8 cellular contexts compared by ENCODE assay signal in genomic region chr9:83596899-83597504, GRCh38. TPM values are rescaled to one million over a fixed set of nuclear protein-coding genes. Genes with fewer than 3 reads are reported as not detected.
DNase-seq lines count a peak whose midpoint lies in the region; ATAC-seq, FAIRE-seq and TF ChIP-seq lines count a peak whose summit lies in the region.

No MANE protein-coding gene starts in this region.

- H3K79me2 ChIP-seq in K562 (ENCODE audit: control insufficient read depth, insufficient read depth, low read length) (no peaks in the 10 kb centered on the region), HepG2 (ENCODE audit: insufficient read depth, low read length) (no peaks in the 10 kb centered on the region)

- H3K9me1 ChIP-seq in K562 (ENCODE audit: control insufficient read depth, insufficient read depth, low read length): no peaks in the 10 kb centered on the region

- peak; percentile 25 for DNase-seq in NCI-H146 (lab: John Stamatoyannopoulos, UW)
- DNase-seq in NCI-H146 treated with DMSO at 0.1 percent for 48 hours (lab: John Stamatoyannopoulos, UW; ENCODE audit: unreplicated experiment): no peak
- DNase-seq in RPMI8226: peak; percentile 48
- DNase-seq in K562 (ENCODE audit: extremely low read depth in 1 of 4, low spot score in 3 of 4): peak; percentile 47 to 60 (median 50)
- DNase-seq in HepG2 (ENCODE audit: low spot score): no peak
- DNase-seq in stromal cell of bone marrow (ENCODE audit: low read depth): peak; percentile 7
- DNase-seq in posterior vena cava (ENCODE audit: low spot score): no peak

- TF ChIP-seq POLR2A in K562 (conservative IDR thresholded peaks at IDR 0.05) (no peak), HepG2 (IDR thresholded peaks at IDR 0.05; ENCODE audit: insufficient read depth in 1 of 2, low read depth in 2 of 2, low read length in 2 of 2) (no peak)

- H3K27me3 ChIP-seq in K562 (ENCODE audit: control insufficient read depth in 2 of 2, insufficient read depth in 2 of 2, low read length in 2 of 2) (no peaks in the 10 kb centered on the region), HepG2 (ENCODE audit: control insufficient read depth in 1 of 2, insufficient read depth in 2 of 2, low read length in 2 of 2) (no peaks in the 10 kb centered on the region)

- POLR2A ChIA-PET in K562 (lab: Yijun Ruan, JAX) (no interaction called here), HepG2 (lab: Yijun Ruan, JAX) (no interaction called here)

- H4K20me1 ChIP-seq in K562 (replicated peaks; ENCODE audit: control insufficient read depth, insufficient read depth, low read length) (no peaks in the 10 kb centered on the region; the same call in 1 of the 2 replicates), HepG2 (ENCODE audit: insufficient read depth, low read length) (no peaks in the 10 kb centered on the region)

- WGBS in K562 (ENCODE audit: insufficient coverage, low coverage, missing lambda C conversion rate): 17% methylated on average over 3 of the region's 5 CpGs
- 84% methylated on average over 3 of the region's 5 CpGs for WGBS in HepG2 (ENCODE audit: low lambda C conversion rate)

- CTCF ChIA-PET in K562 (lab: Yijun Ruan, JAX; ENCODE audit: low intra/inter-chr PET ratio): interaction anchor here (0.7 to 1.1 kb wide), 2 partner anchors 263 to 399 kb away, joined by 3 read pairs; no protein-coding TSS in a partner anchor
- CTCF ChIA-PET in HepG2 (lab: Yijun Ruan, JAX; ENCODE audit: low intra/inter-chr PET ratio, low total read pairs): interaction anchor here (0.6 kb wide), 1 partner anchor 14 kb away, joined by 3 read pairs; no protein-coding TSS in a partner anchor

- H3K27ac ChIP-seq in K562 (ENCODE audit: extremely low read depth, low read depth, low read length) (no peak overlapping the region), HepG2 (ENCODE audit: extremely low read length, insufficient read depth, low read length) (no peak overlapping the region)

- H3K4me2 ChIP-seq in K562 (ENCODE audit: insufficient read depth, low read length) (no peak overlapping the region), HepG2 (ENCODE audit: low read depth, low read length) (no peak overlapping the region)

- no peaks in the 10 kb centered on the region for H3K9me3 ChIP-seq in K562 (replicated peaks; ENCODE audit: control insufficient read depth, insufficient read depth, low read depth, low read length)
- H3K9me3 ChIP-seq in HepG2 (ENCODE audit: low read length): no peaks in the 10 kb centered on the region

- TF ChIP-seq RAD21 in K562 (CRISPR knock-in tag; conservative IDR thresholded peaks at IDR 0.05 in 1 of 2, IDR thresholded peaks at IDR 0.05 in 1 of 2): peak; percentile 41 to 56; a peak in 3 of 4 replicates
- TF ChIP-seq RAD21 in HepG2 (CRISPR knock-in tag; IDR thresholded peaks at IDR 0.05): 0 out of 2 replicates have a peak, but pooled peaks have one; percentile 23

- no peak overlapping the region for H3K9ac ChIP-seq in K562 (ENCODE audit: insufficient read depth in 1 of 2, low read depth in 2 of 2, low read length in 2 of 2)
- H3K9ac ChIP-seq in HepG2 (ENCODE audit: insufficient read depth, low read depth, low read length): no peak overlapping the region

- BruUV-seq in K562 (replicated peaks; lab: Mats Ljungman, UMichigan): no TSS peak
- no TSS peak for BruUV-seq in HepG2 (replicated peaks; lab: Mats Ljungman, UMichigan)

- H3K4me1 ChIP-seq in K562 (replicated peaks in 1 of 2; ENCODE audit: control insufficient read depth in 2 of 2, insufficient read depth in 2 of 2, low read length in 2 of 2) (no peaks in the 10 kb centered on the region), HepG2 (ENCODE audit: insufficient read depth, low read length) (peaks cover 22% of the 10 kb centered on the region)

- peak; percentile 75 for ATAC-seq in HG02885 (IDR thresholded peaks at IDR 0.05; ENCODE audit: poor library complexity, unreplicated experiment)
- peak; percentile 90 for ATAC-seq in K562
- peak; percentile 61 for ATAC-seq in HepG2

- intact Hi-C loops in K562 (cut with micrococcal nuclease) (loop anchor here (1.0 to 10.0 kb wide), 2 partner anchors 263 to 402 kb away; no protein-coding TSS in a partner anchor), HepG2 (cut with micrococcal nuclease; ENCODE audit: unreplicated experiment) (no loop called here), posterior vena cava (cut with DNase I) (no loop called here)

- in situ Hi-C loops in K562 (cut with MboI): no loop called here
- in situ Hi-C loops in HepG2 (cut with HindIII; ENCODE audit: extremely low pct_ligation_motif_present, low pct_unique_long_range_greater_than_20kb): no loop called here

- TF ChIP-seq EP300 in K562 (IDR thresholded peaks at IDR 0.05; ENCODE audit: low read length) (no peak), HepG2 (IDR thresholded peaks at IDR 0.05; ENCODE audit: low read depth in 2 of 2, low read length in 2 of 2) (no peak), HepG2 (CRISPR knock-in tag; IDR thresholded peaks at IDR 0.05; ENCODE audit: borderline replicate concordance) (no peak)

- FAIRE-seq in K562 (lab: Jason Lieb, UNC) (no peak), HepG2 (lab: Jason Lieb, UNC) (no peak)

- H3K4me3 ChIP-seq in K562: no peak overlapping the region
- H3K4me3 ChIP-seq in HepG2 (replicated peaks in 1 of 3; ENCODE audit: insufficient read depth in 1 of 3, low read depth in 2 of 3, low read length in 3 of 3): no peak overlapping the region

- TF ChIP-seq CTCF in K562 (IDR thresholded peaks at IDR 0.05 in 2 of 3, conservative IDR thresholded peaks at IDR 0.05 in 1 of 3; ENCODE audit: insufficient read depth in 2 of 3, low read depth in 1 of 3, low read length in 3 of 3) (peak; percentile 47 to 70 (median 61)), HepG2 (CRISPR knock-in tag; IDR thresholded peaks at IDR 0.05) (peak; percentile 69)

- H2AFZ ChIP-seq in K562 (ENCODE audit: low read depth, low read length): no peak overlapping the region
- H2AFZ ChIP-seq in HepG2 (ENCODE audit: low read length): no peak overlapping the region

- H3K36me3 ChIP-seq in K562 (ENCODE audit: control insufficient read depth, insufficient read depth, low read length): no peaks in the 10 kb centered on the region
- H3K36me3 ChIP-seq in HepG2 (replicated peaks in 1 of 2; ENCODE audit: control insufficient read depth in 1 of 2, insufficient read depth in 2 of 2, low read length in 2 of 2): no peaks in the 10 kb centered on the region

RNA-seq across cellular contexts. Expression of gene IDNK, which starts 25.9 kb away (rescaled TPM):
- 0.53 and 0.86 TPM in 2 replicates for total RNA-seq in K562 (2011; cell fraction: chromatin; rRNA removed; ENCODE audit: low replicate concordance)
- 0.66 and 0.83 TPM in 2 replicates for total RNA-seq in K562 (2011; cell fraction: nucleolus; rRNA removed)
- 1.3 TPM in 2 replicates for total RNA-seq in K562 (2011; cell fraction: nucleoplasm; rRNA removed)
- total RNA-seq in K562 (2014; rRNA removed) (0.41 and 0.57 TPM in 2 replicates), K562 (2014; rRNA removed; fragmentation: Illumina TruSeq; extraction: Trizol) (0.19 and 0.69 TPM in 2 replicates), K562 (2015; rRNA removed; fragmentation: Illumina TruSeq; extraction: Trizol) (0.43 and 0.57 TPM in 2 replicates), K562 (2021) (0.55 and 0.63 TPM in 2 replicates), HepG2 (2016; rRNA removed; fragmentation: Illumina TruSeq; extraction: Trizol) (4.8 and 6.3 TPM in 2 replicates), posterior vena cava (1 to 10 TPM; 4.0 to 5.2 TPM)
- polyA plus RNA-seq in K562 (2011; rRNA removed) (0.49 and 1.1 TPM in 2 replicates), K562 (2014; fragmentation: Illumina TruSeq; extraction: Trizol) (0.78 and 0.80 TPM in 2 replicates), K562 (2014; fragmentation: Nextera tagmentation; extraction: Ambion mirVana) (under 1 TPM; 0.50 to 0.62 TPM), K562 (2014; rRNA removed) (0.46 and 0.50 TPM in 2 replicates), HepG2 (2011; rRNA removed) (2.7 and 3.1 TPM in 2 replicates)
- 0.12 and 0.34 TPM in 2 replicates for polyA plus RNA-seq in K562 (2011; cell fraction: cytosol; rRNA removed)
- 0.38 and 0.53 TPM in 2 replicates for polyA plus RNA-seq in K562 (2011; cell fraction: nucleus; rRNA removed)
- polyA plus RNA-seq in K562 (2012): 0.92 and 1.7 TPM in 2 replicates
- polyA minus RNA-seq in K562 (2011; rRNA and poly(A)+ RNA removed): 0.18 and 0.35 TPM in 2 replicates
- not detected in 2 replicates for polyA minus RNA-seq in K562 (2011; cell fraction: cytosol; rRNA and poly(A)+ RNA removed)
- 0.78 and 0.81 TPM in 2 replicates for polyA minus RNA-seq in K562 (2011; cell fraction: nucleus; rRNA and poly(A)+ RNA removed)
- 9.3 and 10.6 TPM in 2 replicates for total RNA-seq in HepG2 (2016; cell fraction: cytosol; rRNA removed; fragmentation: Illumina TruSeq; extraction: Trizol; ENCODE audit: low read depth)
- 4.5 and 4.6 TPM in 2 replicates for total RNA-seq in HepG2 (2016; cell fraction: insoluble cytoplasmic fraction; rRNA removed; fragmentation: Illumina TruSeq; extraction: Trizol)
- total RNA-seq in HepG2 (2016; cell fraction: membrane; rRNA removed; fragmentation: Illumina TruSeq; extraction: Trizol): 9.1 and 12.0 TPM in 2 replicates
- 2.9 and 4.7 TPM in 2 replicates for total RNA-seq in HepG2 (2016; cell fraction: nucleus; rRNA removed; fragmentation: Illumina TruSeq; extraction: Trizol)
- polyA plus RNA-seq in HepG2 (2011; cell fraction: cytosol; rRNA removed): 2.1 and 2.8 TPM in 2 replicates
- polyA plus RNA-seq in HepG2 (2011; cell fraction: nucleus; rRNA removed): 2.7 and 3.4 TPM in 2 replicates
- polyA plus RNA-seq in HepG2 (2012): 2.6 and 6.6 TPM in 2 replicates
- 12.6 and 13.6 TPM in 2 replicates for polyA plus RNA-seq in HepG2 (2016; cell fraction: cytosol; fragmentation: Illumina TruSeq; extraction: Trizol; ENCODE audit: low read depth)
- 3.8 and 4.8 TPM in 2 replicates for polyA plus RNA-seq in HepG2 (2016; cell fraction: insoluble cytoplasmic fraction; fragmentation: Illumina TruSeq; extraction: Trizol; ENCODE audit: low read depth)
- polyA plus RNA-seq in HepG2 (2016; cell fraction: membrane; fragmentation: Illumina TruSeq; extraction: Trizol; ENCODE audit: low read depth): 8.6 and 10.0 TPM in 2 replicates
- 5.4 and 5.8 TPM in 2 replicates for polyA plus RNA-seq in HepG2 (2016; cell fraction: nucleus; fragmentation: Illumina TruSeq; extraction: Trizol; ENCODE audit: insufficient read depth, low read depth)
- 0.90 and 2.6 TPM in 2 replicates for polyA minus RNA-seq in HepG2 (2011; rRNA and poly(A)+ RNA removed; ENCODE audit: low replicate concordance)
- 0.79 and 2.3 TPM in 2 replicates for polyA minus RNA-seq in HepG2 (2011; cell fraction: cytosol; rRNA and poly(A)+ RNA removed)
- 1.7 and 2.5 TPM in 2 replicates for polyA minus RNA-seq in HepG2 (2011; cell fraction: nucleus; rRNA and poly(A)+ RNA removed)

RNA-seq across cellular contexts. Expression of gene FRMD3, which starts 58.8 kb away (rescaled TPM):
- 0.58 and 0.77 TPM in 2 replicates for total RNA-seq in K562 (2011; cell fraction: chromatin; rRNA removed; ENCODE audit: low replicate concordance)
- total RNA-seq in K562 (2011; cell fraction: nucleolus; rRNA removed): 0.33 and 0.39 TPM in 2 replicates
- total RNA-seq in K562 (2011; cell fraction: nucleoplasm; rRNA removed): 0.46 and 1.2 TPM in 2 replicates
- total RNA-seq in K562 (2014; rRNA removed): 0.09 and 0.33 TPM in 2 replicates
- total RNA-seq in K562 (2014; rRNA removed; fragmentation: Illumina TruSeq; extraction: Trizol): 0.26 and 0.36 TPM in 2 replicates
- 0.26 and 0.33 TPM in 2 replicates for total RNA-seq in K562 (2015; rRNA removed; fragmentation: Illumina TruSeq; extraction: Trizol)
- 0.29 and 0.51 TPM in 2 replicates for total RNA-seq in K562 (2021)
- polyA plus RNA-seq in K562 (2011; rRNA removed): 0.16 and 0.21 TPM in 2 replicates
- 0.04 and 0.22 TPM in 2 replicates for polyA plus RNA-seq in K562 (2011; cell fraction: cytosol; rRNA removed)
- 0.53 and 0.56 TPM in 2 replicates for polyA plus RNA-seq in K562 (2011; cell fraction: nucleus; rRNA removed)
- 0.17 and 0.20 TPM in 2 replicates for polyA plus RNA-seq in K562 (2012)
- polyA plus RNA-seq in K562 (2014; fragmentation: Illumina TruSeq; extraction: Trizol): 0.12 and 0.37 TPM in 2 replicates
- polyA plus RNA-seq in K562 (2014; fragmentation: Nextera tagmentation; extraction: Ambion mirVana): under 1 TPM; 0.10 to 0.14 TPM
- 0.16 and 0.34 TPM in 2 replicates for polyA plus RNA-seq in K562 (2014; rRNA removed)
- polyA minus RNA-seq in K562 (2011; rRNA and poly(A)+ RNA removed): 0.25 and 0.45 TPM in 2 replicates
- polyA minus RNA-seq in K562 (2011; cell fraction: cytosol; rRNA and poly(A)+ RNA removed): not detected in 2 replicates
- 0.81 and 1.00 TPM in 2 replicates for polyA minus RNA-seq in K562 (2011; cell fraction: nucleus; rRNA and poly(A)+ RNA removed)
- total RNA-seq in HepG2 (2016; rRNA removed; fragmentation: Illumina TruSeq; extraction: Trizol): 7.7 and 9.6 TPM in 2 replicates
- total RNA-seq in HepG2 (2016; cell fraction: cytosol; rRNA removed; fragmentation: Illumina TruSeq; extraction: Trizol; ENCODE audit: low read depth): 0.71 and 1.1 TPM in 2 replicates
- 7.1 and 8.1 TPM in 2 replicates for total RNA-seq in HepG2 (2016; cell fraction: insoluble cytoplasmic fraction; rRNA removed; fragmentation: Illumina TruSeq; extraction: Trizol)
- 3.0 and 3.5 TPM in 2 replicates for total RNA-seq in HepG2 (2016; cell fraction: membrane; rRNA removed; fragmentation: Illumina TruSeq; extraction: Trizol)
- total RNA-seq in HepG2 (2016; cell fraction: nucleus; rRNA removed; fragmentation: Illumina TruSeq; extraction: Trizol): 7.5 and 7.6 TPM in 2 replicates
- polyA plus RNA-seq in HepG2 (2011; rRNA removed): 1.9 and 3.2 TPM in 2 replicates
- 2.4 and 3.0 TPM in 2 replicates for polyA plus RNA-seq in HepG2 (2011; cell fraction: cytosol; rRNA removed)
- polyA plus RNA-seq in HepG2 (2011; cell fraction: nucleus; rRNA removed): 3.4 and 4.9 TPM in 2 replicates
- polyA plus RNA-seq in HepG2 (2012): 4.6 and 5.1 TPM in 2 replicates
- polyA plus RNA-seq in HepG2 (2016; cell fraction: cytosol; fragmentation: Illumina TruSeq; extraction: Trizol; ENCODE audit: low read depth): 0.31 and 0.44 TPM in 2 replicates
- 6.5 and 6.9 TPM in 2 replicates for polyA plus RNA-seq in HepG2 (2016; cell fraction: insoluble cytoplasmic fraction; fragmentation: Illumina TruSeq; extraction: Trizol; ENCODE audit: low read depth)
- 1.2 TPM in 2 replicates for polyA plus RNA-seq in HepG2 (2016; cell fraction: membrane; fragmentation: Illumina TruSeq; extraction: Trizol; ENCODE audit: low read depth)
- polyA plus RNA-seq in HepG2 (2016; cell fraction: nucleus; fragmentation: Illumina TruSeq; extraction: Trizol; ENCODE audit: insufficient read depth, low read depth): 6.1 and 6.6 TPM in 2 replicates
- polyA minus RNA-seq in HepG2 (2011; rRNA and poly(A)+ RNA removed; ENCODE audit: low replicate concordance): 9.7 and 14.0 TPM in 2 replicates
- 7.7 and 8.4 TPM in 2 replicates for polyA minus RNA-seq in HepG2 (2011; cell fraction: cytosol; rRNA and poly(A)+ RNA removed)
- polyA minus RNA-seq in HepG2 (2011; cell fraction: nucleus; rRNA and poly(A)+ RNA removed): 12.9 and 14.8 TPM in 2 replicates
- total RNA-seq in posterior vena cava: 1 to 10 TPM; 5.1 TPM

Comparison
In these comparisons a context has a peak if more than half of its experiments do, and no peak if none do; other contexts are left out.
1. DNase-seq: peak in NCI-H146 (single experiment), RPMI8226 (single experiment), K562 (4 of 4) and stromal cell of bone marrow (single experiment); none in NCI-H146 treated with DMSO at 0.1 percent for 48 hours (single experiment), HepG2 (single experiment) and posterior vena cava (single experiment).
2. Peak in every context shown above with its lines, with median percentiles within 50 percentile points of each other: ATAC-seq.